27 cellular contexts compared by ENCODE assay signal in the genomic region with DNA sequence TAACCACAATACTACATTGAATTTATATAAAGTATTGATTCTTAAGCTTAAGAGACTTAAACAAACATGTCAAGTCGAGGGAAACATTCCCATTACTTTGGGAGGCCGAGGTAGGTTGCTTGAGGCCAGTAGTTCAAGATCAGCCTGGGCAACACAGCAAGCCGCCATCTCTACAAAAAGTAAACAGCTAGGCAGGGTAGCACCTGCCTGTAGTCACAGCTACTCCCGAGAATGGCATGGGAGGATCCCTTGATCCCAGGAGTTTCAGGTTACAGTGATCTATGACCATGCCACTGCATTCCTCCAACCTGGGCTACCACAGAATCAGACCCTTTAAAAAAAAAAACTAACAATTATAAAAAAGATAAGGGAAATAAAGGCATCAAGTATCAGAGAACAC. TPM values are rescaled to one million over a fixed set of nuclear protein-coding genes. Genes with fewer than 3 reads are reported as not detected.
A peak's percentile ranks its signal among the peaks of the same experiment; 100 is the strongest.
DNase-seq lines count a peak whose midpoint lies in the region; FAIRE-seq and TF ChIP-seq lines count a peak whose summit lies in the region.
"Had no signal": no experiment of that assay in that cellular context is flagged by ENCODE, and none has a peak within 500 bp of the region (broad histone marks: within the 10 kb centered on the region; RNA-seq: fewer than 3 reads in every experiment).

No MANE protein-coding gene starts in this region.

- DNase-seq in NCI-H1105 treated with DMSO at 0.1 percent for 48 hours (lab: John Stamatoyannopoulos, UW) (peak; percentile 8), NCI-H1105 (lab: John Stamatoyannopoulos, UW) (no peak), M059J (ENCODE audit: low read depth) (peak; percentile 59), endodermal cell (peak; percentile 73), nephron progenitor cell (peak; percentile 21), NCI-H1930 (lab: John Stamatoyannopoulos, UW) (no peak), GM19239 (ENCODE audit: insufficient read length, low spot score) (no peak), hypothalamus (lab: John Stamatoyannopoulos, UW) (no peak)
- DNase-seq: 8988T; activated CD4-positive, alpha-beta T cell treated with anti-CD3 and anti-CD28 coated beads, Interleukin-2, amount 50 U/mL, for 4 hours; activated naive CD8-positive, alpha-beta T cell treated with anti-CD3 and anti-CD28 coated beads, Interleukin-2, amount 10 ng/mL, durations not matched to agents 7 days and 5 days; AML-193; cerebellar nuclear complex; erythroblast; foreskin keratinocyte; GM23248; KBM-7; NCI-H187 treated with DMSO at 0.1 percent for 48 hours; NCI-H446 treated with DMSO at 0.1 percent for 48 hours; occipital lobe; retina; SK-N-SH; stimulated activated CD4-positive, alpha-beta T cell treated with anti-CD3 and anti-CD28 coated beads, Interleukin-4, amount 100 ng/mL, for 24 hours; stimulated activated naive CD4-positive, alpha-beta T cell treated with Interleukin-2 at 50 U/mL for 16 hours; WERI-Rb-1 had no signal

- H3K4me3 Mint-ChIP-seq in endodermal cell (no peak overlapping the region), nephron progenitor cell (no peak overlapping the region)
- H3K4me3 Mint-ChIP-seq: activated naive CD8-positive, alpha-beta T cell treated with anti-CD3 and anti-CD28 coated beads, Interleukin-2, amount 10 ng/mL, durations not matched to agents 7 days and 5 days; T-helper 2 cell treated with Interferon-gamma antibody and Interleukin-4, amounts not matched to agents 5 μg/mL and 100 μg/mL, for 36 hours had no signal

- no peaks in the 10 kb centered on the region for H3K27me3 Mint-ChIP-seq in endodermal cell (ENCODE audit: insufficient read depth)
- H3K27me3 Mint-ChIP-seq in nephron progenitor cell (ENCODE audit: low read depth, poor library complexity), result no peaks in the 10 kb centered on the region
- H3K27me3 Mint-ChIP-seq: activated naive CD8-positive, alpha-beta T cell treated with anti-CD3 and anti-CD28 coated beads, Interleukin-2, amount 10 ng/mL, durations not matched to agents 7 days and 5 days had no signal

- no peaks in the 10 kb centered on the region for H3K9me3 ChIP-seq in endodermal cell (ENCODE audit: control insufficient read depth, low read length)
- H3K9me3 ChIP-seq: SK-N-SH had no signal

- no peak overlapping the region for H3K9ac ChIP-seq in endodermal cell (ENCODE audit: extremely low read depth, low read length, poor library complexity, severe bottlenecking)
- H3K9ac ChIP-seq: GM23248, SK-N-SH had no signal

- H3K4me3 ChIP-seq in endodermal cell (ENCODE audit: low read length), result no peak overlapping the region
- H3K4me3 ChIP-seq: GM23248 had no signal

- H3K27ac Mint-ChIP-seq in endodermal cell (peak overlapping the region; percentile 64), nephron progenitor cell (peak overlapping the region; percentile 27)
- H3K27ac Mint-ChIP-seq: activated naive CD8-positive, alpha-beta T cell treated with anti-CD3 and anti-CD28 coated beads, Interleukin-2, amount 10 ng/mL, durations not matched to agents 7 days and 5 days; T-helper 2 cell treated with Interferon-gamma antibody and Interleukin-4, amounts not matched to agents 5 μg/mL and 100 μg/mL, for 36 hours had no signal

- H3K4me1 Mint-ChIP-seq in endodermal cell (peaks cover 2% of the 10 kb centered on the region), nephron progenitor cell (peaks cover 35% of the 10 kb centered on the region)

- H3K9me3 Mint-ChIP-seq in endodermal cell (no peaks in the 10 kb centered on the region), nephron progenitor cell (peaks cover 9% of the 10 kb centered on the region)
- H3K9me3 Mint-ChIP-seq: activated naive CD8-positive, alpha-beta T cell treated with anti-CD3 and anti-CD28 coated beads, Interleukin-2, amount 10 ng/mL, durations not matched to agents 7 days and 5 days; T-helper 2 cell treated with Interferon-gamma antibody and Interleukin-4, amounts not matched to agents 5 μg/mL and 100 μg/mL, for 36 hours had no signal

- no peak for FAIRE-seq in GM19239 (lab: Jason Lieb, UNC)
- FAIRE-seq: keratinocyte had no signal

- H3K36me3 Mint-ChIP-seq in endodermal cell (ENCODE audit: low read depth), result peaks cover 60% of the 10 kb centered on the region
- peaks cover 50% of the 10 kb centered on the region for H3K36me3 Mint-ChIP-seq in nephron progenitor cell (ENCODE audit: low read depth)

- H3K4me1 ChIP-seq in endodermal cell (ENCODE audit: control insufficient read depth, insufficient read depth, low read length), result no peaks in the 10 kb centered on the region

- TF ChIP-seq CTCF in endodermal cell (conservative IDR thresholded peaks at IDR 0.05) (no peak), nephron progenitor cell (IDR thresholded peaks at IDR 0.05) (no peak)

- no peak overlapping the region for H3K27ac ChIP-seq in endodermal cell (ENCODE audit: low read depth, low read length)
- H3K27ac ChIP-seq: foreskin keratinocyte, GM23248, WERI-Rb-1 had no signal

- 70 to 89% methylated on average over 2 to 4 of the region's 4 CpGs for WGBS in endodermal cell (ENCODE audit: insufficient coverage in 1 of 2, insufficient read length in 1 of 2), 2 experiments

- no peaks in the 10 kb centered on the region for H3K27me3 ChIP-seq in endodermal cell (ENCODE audit: control insufficient read depth, insufficient read depth, low read length, poor library complexity, severe bottlenecking)
- H3K27me3 ChIP-seq: foreskin keratinocyte had no signal

- H3K36me3 ChIP-seq in endodermal cell (ENCODE audit: control insufficient read depth, insufficient read depth, low read length), result peaks cover 61% of the 10 kb centered on the region

RNA-seq across cellular contexts. Expression of a gene that starts 50.4 kb away (rescaled TPM):
- total RNA-seq in M059J (2014; rRNA removed; shearing (Covaris generic)), result 32.2 and 57.2 TPM in 2 replicates
- 100 to 1,000 TPM; 101 to 103 TPM for total RNA-seq in endodermal cell
- polyA plus RNA-seq in endodermal cell (2013, experiment 1 of 2), result 83.5 TPM
- 80.6 TPM for polyA plus RNA-seq in endodermal cell (2013, experiment 2 of 2)

Comparison
In these comparisons a context has a peak if more than half of its experiments do, and no peak if none do; other contexts are left out.
1. DNase-seq: peak in NCI-H1105 treated with DMSO at 0.1 percent for 48 hours (single experiment), M059J (single experiment), endodermal cell (single experiment) and nephron progenitor cell (single experiment); none in NCI-H1105 (single experiment), NCI-H1930 (0 of 2), GM19239 (single experiment) and hypothalamus (0 of 51).